In genomic region chr2:171893824-171894611, GRCh38 we compare ENCODE assay signal across 1 cellular context.
A peak's percentile ranks its signal among the peaks of the same experiment; 100 is the strongest.
TF ChIP-seq lines count a peak whose summit lies in the region.

Gene SLC25A12, minus strand, starts transcription at chr2:171894244. Its CDS starts 30 bp downstream, at chr2:171894214.

TF ChIP-seq in HepG2, 621 proteins besides CTCF, POLR2A, EP300 and RAD21 (continued from another document and continues in another):
- TF ChIP-seq TRAFD1 (CRISPR knock-in tag; IDR thresholded peaks at IDR 0.05; ENCODE audit: borderline replicate concordance) (no peak), GLMP (CRISPR knock-in tag; IDR thresholded peaks at IDR 0.05; ENCODE audit: borderline replicate concordance) (no peak), TMF1 (CRISPR knock-in tag; IDR thresholded peaks at IDR 0.05; ENCODE audit: low read depth) (no peak), MEF2D (CRISPR knock-in tag; IDR thresholded peaks at IDR 0.05) (no peak), FOXP4 (CRISPR knock-in tag; IDR thresholded peaks at IDR 0.05) (peak; percentile 46; the same call in 1 of the 2 replicates), ELF4 (CRISPR knock-in tag; IDR thresholded peaks at IDR 0.05; ENCODE audit: borderline replicate concordance) (no peak), ZNF644 (CRISPR knock-in tag; IDR thresholded peaks at IDR 0.05; ENCODE audit: low read depth) (no peak; the same call in 1 of the 2 replicates), ZNF737 (CRISPR knock-in tag; IDR thresholded peaks at IDR 0.05; ENCODE audit: borderline replicate concordance) (no peak), ZNF280B (CRISPR knock-in tag; IDR thresholded peaks at IDR 0.05; ENCODE audit: borderline replicate concordance) (0 out of 2 replicates have a peak, but pooled peaks have one; percentile 34), MATR3 (CRISPR knock-in tag; IDR thresholded peaks at IDR 0.05) (no peak), KDM3A (CRISPR knock-in tag; IDR thresholded peaks at IDR 0.05; ENCODE audit: low read depth) (no peak), ARID2 (CRISPR knock-in tag; IDR thresholded peaks at IDR 0.05; ENCODE audit: borderline replicate concordance) (peak; percentile 60; the same call in 1 of the 2 replicates), ARID4A (CRISPR knock-in tag; IDR thresholded peaks at IDR 0.05; ENCODE audit: borderline replicate concordance) (peak; percentile 81), SP140L (CRISPR knock-in tag; IDR thresholded peaks at IDR 0.05; ENCODE audit: borderline replicate concordance) (no peak), MYNN (CRISPR knock-in tag; IDR thresholded peaks at IDR 0.05; ENCODE audit: low read depth) (0 out of 2 replicates have a peak, but pooled peaks have one; percentile 17), ZNF674 (CRISPR knock-in tag; IDR thresholded peaks at IDR 0.05; ENCODE audit: low read depth) (no peak), NR1H2 (CRISPR knock-in tag; IDR thresholded peaks at IDR 0.05; ENCODE audit: borderline replicate concordance, low read depth) (no peak), SIX4 (CRISPR knock-in tag; IDR thresholded peaks at IDR 0.05) (no peak), BHLHE40 (IDR thresholded peaks at IDR 0.05; ENCODE audit: low read length) (peak; percentile 61), MEIS2 (CRISPR knock-in tag; IDR thresholded peaks at IDR 0.05) (peak; percentile 71; the same call in 1 of the 2 replicates), SP5 (CRISPR knock-in tag; IDR thresholded peaks at IDR 0.05; ENCODE audit: borderline replicate concordance, low read depth) (no peak), FOXO1 (CRISPR knock-in tag; IDR thresholded peaks at IDR 0.05) (no peak), CBX1 (IDR thresholded peaks at IDR 0.05; ENCODE audit: low read depth) (no peak), ZNF572 (CRISPR knock-in tag; IDR thresholded peaks at IDR 0.05) (peak; percentile 89; the same call in 1 of the 2 replicates), KMT2B (CRISPR knock-in tag; IDR thresholded peaks at IDR 0.05) (peak; percentile 55; the same call in 1 of the 2 replicates), NFKB2 (CRISPR knock-in tag; IDR thresholded peaks at IDR 0.05; ENCODE audit: borderline replicate concordance) (peak; percentile 35; the same call in 1 of the 2 replicates), KLF15 (CRISPR knock-in tag; IDR thresholded peaks at IDR 0.05; ENCODE audit: borderline replicate concordance) (no peak), ZNF646 (CRISPR knock-in tag; IDR thresholded peaks at IDR 0.05) (0 out of 2 replicates have a peak, but pooled peaks have one; percentile 12), KDM2A (CRISPR knock-in tag; IDR thresholded peaks at IDR 0.05; ENCODE audit: borderline replicate concordance, low read depth) (peak; percentile 61; the same call in 1 of the 2 replicates), PITX1 (CRISPR knock-in tag; IDR thresholded peaks at IDR 0.05) (peak; percentile 52), CERS6 (CRISPR knock-in tag; IDR thresholded peaks at IDR 0.05) (no peak), FOXP1 (IDR thresholded peaks at IDR 0.05) (no peak), FOXP1 (CRISPR knock-in tag; IDR thresholded peaks at IDR 0.05) (no peak), NBN (conservative IDR thresholded peaks at IDR 0.05) (no peak), ZNF136 (CRISPR knock-in tag; IDR thresholded peaks at IDR 0.05; ENCODE audit: low read depth) (0 out of 2 replicates have a peak, but pooled peaks have one; percentile 61), RAD51 (IDR thresholded peaks at IDR 0.05; ENCODE audit: borderline replicate concordance) (no peak), ZNF326 (CRISPR knock-in tag; IDR thresholded peaks at IDR 0.05; ENCODE audit: borderline replicate concordance) (no peak), ADNP (CRISPR knock-in tag; IDR thresholded peaks at IDR 0.05) (no peak), ZNF614 (CRISPR knock-in tag; IDR thresholded peaks at IDR 0.05; ENCODE audit: borderline replicate concordance) (0 out of 2 replicates have a peak, but pooled peaks have one; percentile 1), THAP7 (CRISPR knock-in tag; IDR thresholded peaks at IDR 0.05) (no peak), HBP1 (CRISPR knock-in tag; IDR thresholded peaks at IDR 0.05; ENCODE audit: low read depth) (peak; percentile 32; the same call in 1 of the 2 replicates)
